In genomic region chr5:40683351-40683750, GRCh38 we compare ENCODE assay signal across 8 cellular contexts. TPM values are rescaled to one million over a fixed set of nuclear protein-coding genes. Genes with fewer than 3 reads are reported as not detected.
DNase-seq lines count a peak whose midpoint lies in the region; ATAC-seq, FAIRE-seq and TF ChIP-seq lines count a peak whose summit lies in the region.

No MANE protein-coding gene starts in this region.

- peaks cover 5% of the 10 kb centered on the region for H3K36me3 Mint-ChIP-seq in Caco-2 (ENCODE audit: insufficient read depth, unreplicated experiment)

- peak overlapping the region; percentile 8; the same call in 1 of the 2 replicates for H3K4me3 ChIP-seq in SJCRH30
- peak overlapping the region; percentile 58 to 82 (median 64) for H3K4me3 ChIP-seq in esophagus muscularis mucosa
- peak overlapping the region; percentile 87 for H3K4me3 ChIP-seq in retinal pigment epithelial cell (ENCODE audit: low read length)
- no peak overlapping the region for H3K4me3 ChIP-seq in Caco-2 (ENCODE audit: low read depth, low read length)

- DNase-seq in H54 (ENCODE audit: insufficient read length, low spot score) (no peak), SJCRH30 (no peak), esophagus muscularis mucosa (ENCODE audit: extremely low spot score) (no peak), retinal pigment epithelial cell (ENCODE audit: low read depth) (no peak), HPDE6-E6E7 (ENCODE audit: extremely low spot score) (no peak), Caco-2 (no peak)

- CTCF ChIA-PET in Caco-2 (lab: Charles Lee), result no interaction called here

- no peaks in the 10 kb centered on the region for H3K9me3 Mint-ChIP-seq in Caco-2 (ENCODE audit: unreplicated experiment)

- H3K27me3 ChIP-seq in SJCRH30 (no peaks in the 10 kb centered on the region), esophagus muscularis mucosa (peaks cover 0 to 26% (median 0%) of the 10 kb centered on the region in 4 donors), Caco-2 (replicated peaks; ENCODE audit: control insufficient read depth, insufficient read depth, low read length) (peaks cover 11% of the 10 kb centered on the region)

- no peak for ATAC-seq in HG02981 (IDR thresholded peaks at IDR 0.05; ENCODE audit: unreplicated experiment)
- ATAC-seq in HG03520 (IDR thresholded peaks at IDR 0.05; ENCODE audit: unreplicated experiment), result no peak

- H3K27me3 Mint-ChIP-seq in Caco-2 (ENCODE audit: insufficient read depth, unreplicated experiment), result peaks cover 31% of the 10 kb centered on the region

- no peak for TF ChIP-seq POLR2A in H54 (IDR thresholded peaks at IDR 0.05; ENCODE audit: low read depth, low read length)
- no peak for TF ChIP-seq POLR2A in esophagus muscularis mucosa (IDR thresholded peaks at IDR 0.05; ENCODE audit: low read depth)

- no peak overlapping the region for H3K4me3 Mint-ChIP-seq in Caco-2 (ENCODE audit: unreplicated experiment)

- H3K27ac Mint-ChIP-seq in Caco-2 (ENCODE audit: unreplicated experiment), result no peak overlapping the region

- no peak for TF ChIP-seq EP300 in esophagus muscularis mucosa (IDR thresholded peaks at IDR 0.05)

- BruUV-seq in Caco-2 (replicated peaks; lab: Mats Ljungman, UMichigan), result no TSS peak

- 23% methylated on average over 1 of the region's 1 CpG for WGBS in esophagus muscularis mucosa

- no peaks in the 10 kb centered on the region; the same call in 1 of the 2 replicates for H3K9me3 ChIP-seq in SJCRH30 (replicated peaks)
- H3K9me3 ChIP-seq in esophagus muscularis mucosa, result no peaks in the 10 kb centered on the region
- no peaks in the 10 kb centered on the region for H3K9me3 ChIP-seq in Caco-2

- TF ChIP-seq CTCF in esophagus muscularis mucosa (IDR thresholded peaks at IDR 0.05), result no peak
- no peak for TF ChIP-seq CTCF in retinal pigment epithelial cell (conservative IDR thresholded peaks at IDR 0.05; ENCODE audit: low read depth, low read length)
- TF ChIP-seq CTCF in Caco-2 (IDR thresholded peaks at IDR 0.05; ENCODE audit: insufficient read depth in 1 of 2, low read depth in 1 of 2, low read length in 1 of 2, severe bottlenecking in 1 of 2, unreplicated experiment in 1 of 2), result no peak

- POLR2A ChIA-PET in Caco-2 (lab: Charles Lee), result no interaction called here

- intact Hi-C loops in esophagus muscularis mucosa (cut with DNase I), result loop anchor here (5.0 kb wide), 2 partner anchors 131 to 1101 kb away; no protein-coding TSS in a partner anchor
- intact Hi-C loops in Caco-2 (cut with micrococcal nuclease; ENCODE audit: unreplicated experiment), result loop anchor here (10.0 kb wide), 1 partner anchor 319 kb away; no protein-coding TSS in a partner anchor

- peaks cover 8% of the 10 kb centered on the region for H3K4me1 Mint-ChIP-seq in Caco-2 (ENCODE audit: low read depth, unreplicated experiment)

- no peaks in the 10 kb centered on the region; the same call in 1 of the 2 replicates for H3K36me3 ChIP-seq in SJCRH30
- no peaks in the 10 kb centered on the region for H3K36me3 ChIP-seq in esophagus muscularis mucosa
- H3K36me3 ChIP-seq in Caco-2 (ENCODE audit: control insufficient read depth, insufficient read depth, low read length), result no peaks in the 10 kb centered on the region

- peaks cover 12% of the 10 kb centered on the region for H3K4me1 ChIP-seq in SJCRH30
- peaks cover 7 to 78% (median 65%) of the 10 kb centered on the region in 4 donors for H3K4me1 ChIP-seq in esophagus muscularis mucosa
- H3K4me1 ChIP-seq in Caco-2, result peaks cover 9% of the 10 kb centered on the region

- FAIRE-seq in H54 (lab: Jason Lieb, UNC), result peak; percentile 69

- H3K27ac ChIP-seq in SJCRH30, result no peak overlapping the region
- H3K27ac ChIP-seq in esophagus muscularis mucosa (replicated peaks in 1 of 4), result peak overlapping the region; percentile 40 to 86 (median 86)

RNA-seq across cellular contexts. Expression of gene PTGER4, which starts 3.6 kb away (rescaled TPM):
- total RNA-seq in SJCRH30 (2014; rRNA removed; shearing (Covaris generic)), result 7.4 and 9.6 TPM in 2 replicates
- total RNA-seq in esophagus muscularis mucosa (10 to 100 TPM; 13.3 to 44.6 (median 27.9) TPM), Caco-2 (2022) (0.16 TPM in 1 of 2 replicates, not detected in the other)
